Comparison of ENCODE assay signal across 1 cellular context in the genomic region with DNA sequence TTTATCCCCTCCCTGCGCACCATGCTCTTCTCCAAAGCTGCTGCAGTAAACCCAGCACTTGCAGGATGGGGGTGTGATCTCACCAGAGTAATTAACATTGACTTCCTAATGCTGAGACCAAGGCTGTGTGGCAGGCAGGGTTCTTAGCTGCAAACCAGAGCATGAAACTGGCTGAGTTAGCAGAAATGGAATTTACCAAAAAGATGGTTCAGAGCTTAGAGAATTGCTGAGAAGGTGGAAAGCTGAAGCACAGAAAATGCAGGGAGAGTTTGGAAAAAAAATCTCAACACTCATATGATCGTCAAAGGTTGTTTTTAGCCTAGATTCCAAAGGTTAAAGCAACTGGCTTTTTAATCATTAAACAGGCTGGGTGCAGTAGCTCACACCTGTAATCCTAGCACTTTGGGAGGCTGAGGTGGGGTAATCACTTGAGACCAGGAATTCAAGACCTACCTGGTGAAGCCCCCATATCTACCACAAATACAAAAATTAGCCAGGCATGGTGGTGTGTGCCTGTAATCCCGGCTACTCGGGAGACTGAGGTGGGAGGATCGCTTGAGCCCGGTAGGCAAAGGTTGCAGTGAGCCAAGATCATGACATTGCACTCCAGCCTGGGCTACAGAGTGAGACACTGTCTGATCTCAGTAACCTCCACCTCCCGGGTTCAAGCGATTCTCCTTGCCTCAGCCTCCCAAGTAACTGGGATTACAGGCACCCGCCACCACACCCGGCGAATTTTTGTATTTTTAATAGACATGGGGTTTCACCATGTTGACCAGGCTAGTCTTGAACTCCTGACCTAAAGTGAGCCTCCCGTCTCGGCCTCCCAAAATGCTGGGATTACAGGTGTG.
TF ChIP-seq lines count a peak whose summit lies in the region.

No MANE protein-coding gene starts in this region.

TF ChIP-seq in HepG2, 621 proteins besides CTCF, POLR2A, EP300 and RAD21 (continued from another document and continues in another):
- TF ChIP-seq, protein P1, sequence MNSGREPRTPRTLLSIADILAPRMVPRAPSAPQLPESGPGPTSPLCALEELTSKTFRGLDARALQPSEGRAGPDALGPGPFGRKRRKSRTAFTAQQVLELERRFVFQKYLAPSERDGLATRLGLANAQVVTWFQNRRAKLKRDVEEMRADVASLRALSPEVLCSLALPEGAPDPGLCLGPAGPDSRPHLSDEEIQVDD (CRISPR knock-in tag; IDR thresholded peaks at IDR 0.05; ENCODE audit: borderline replicate concordance), result no peak
- peak; percentile 38; the same call in 1 of the 2 replicates for TF ChIP-seq KMT2A (CRISPR knock-in tag; IDR thresholded peaks at IDR 0.05)
- no peak for TF ChIP-seq KDM1A (CRISPR knock-in tag; IDR thresholded peaks at IDR 0.05)
- TF ChIP-seq BRCA1 (CRISPR knock-in tag; IDR thresholded peaks at IDR 0.05), result no peak; the same call in 1 of the 2 replicates
- no peak for TF ChIP-seq FOSL1 (CRISPR knock-in tag; IDR thresholded peaks at IDR 0.05; ENCODE audit: borderline replicate concordance)
- no peak for TF ChIP-seq PHF20 (CRISPR knock-in tag; IDR thresholded peaks at IDR 0.05)
- TF ChIP-seq ZNF501 (CRISPR knock-in tag; IDR thresholded peaks at IDR 0.05), result peak; percentile 84
- TF ChIP-seq, protein P2, sequence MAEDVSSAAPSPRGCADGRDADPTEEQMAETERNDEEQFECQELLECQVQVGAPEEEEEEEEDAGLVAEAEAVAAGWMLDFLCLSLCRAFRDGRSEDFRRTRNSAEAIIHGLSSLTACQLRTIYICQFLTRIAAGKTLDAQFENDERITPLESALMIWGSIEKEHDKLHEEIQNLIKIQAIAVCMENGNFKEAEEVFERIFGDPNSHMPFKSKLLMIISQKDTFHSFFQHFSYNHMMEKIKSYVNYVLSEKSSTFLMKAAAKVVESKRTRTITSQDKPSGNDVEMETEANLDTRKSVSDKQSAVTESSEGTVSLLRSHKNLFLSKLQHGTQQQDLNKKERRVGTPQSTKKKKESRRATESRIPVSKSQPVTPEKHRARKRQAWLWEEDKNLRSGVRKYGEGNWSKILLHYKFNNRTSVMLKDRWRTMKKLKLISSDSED (CRISPR knock-in tag; IDR thresholded peaks at IDR 0.05), result no peak
- peak; percentile 58; the same call in 1 of the 2 replicates for TF ChIP-seq SRY (CRISPR knock-in tag; IDR thresholded peaks at IDR 0.05)
- TF ChIP-seq ZBTB21 (CRISPR knock-in tag; IDR thresholded peaks at IDR 0.05), result no peak
- TF ChIP-seq, protein P3, sequence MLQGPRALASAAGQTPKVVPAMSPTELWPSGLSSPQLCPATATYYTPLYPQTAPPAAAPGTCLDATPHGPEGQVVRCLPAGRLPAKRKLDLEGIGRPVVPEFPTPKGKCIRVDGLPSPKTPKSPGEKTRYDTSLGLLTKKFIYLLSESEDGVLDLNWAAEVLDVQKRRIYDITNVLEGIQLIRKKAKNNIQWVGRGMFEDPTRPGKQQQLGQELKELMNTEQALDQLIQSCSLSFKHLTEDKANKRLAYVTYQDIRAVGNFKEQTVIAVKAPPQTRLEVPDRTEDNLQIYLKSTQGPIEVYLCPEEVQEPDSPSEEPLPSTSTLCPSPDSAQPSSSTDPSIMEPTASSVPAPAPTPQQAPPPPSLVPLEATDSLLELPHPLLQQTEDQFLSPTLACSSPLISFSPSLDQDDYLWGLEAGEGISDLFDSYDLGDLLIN (CRISPR knock-in tag; IDR thresholded peaks at IDR 0.05; ENCODE audit: borderline replicate concordance), result no peak
- TF ChIP-seq HNRNPH1 (optimal IDR thresholded peaks at IDR 0.05; ENCODE audit: low read depth, low read length), result no peak
- TF ChIP-seq PHF8 (CRISPR knock-in tag; IDR thresholded peaks at IDR 0.05), result 0 out of 2 replicates have a peak, but pooled peaks have one; percentile 31
- no peak for TF ChIP-seq MYNN (CRISPR knock-in tag; IDR thresholded peaks at IDR 0.05; ENCODE audit: low read depth)
- TF ChIP-seq ZNF841 (CRISPR knock-in tag; IDR thresholded peaks at IDR 0.05; ENCODE audit: borderline replicate concordance), result no peak
- no peak for TF ChIP-seq ARHGAP35 (CRISPR knock-in tag; IDR thresholded peaks at IDR 0.05; ENCODE audit: borderline replicate concordance)
- no peak for TF ChIP-seq ZNF296 (CRISPR knock-in tag; conservative IDR thresholded peaks at IDR 0.05)
- no peak for TF ChIP-seq FOXP1 (IDR thresholded peaks at IDR 0.05)
- TF ChIP-seq FOXP1 (CRISPR knock-in tag; IDR thresholded peaks at IDR 0.05), result peak; percentile 44; the same call in 1 of the 2 replicates
- no peak; the same call in 1 of the 2 replicates for TF ChIP-seq ZFAT (CRISPR knock-in tag; conservative IDR thresholded peaks at IDR 0.05)
- TF ChIP-seq, protein P4, sequence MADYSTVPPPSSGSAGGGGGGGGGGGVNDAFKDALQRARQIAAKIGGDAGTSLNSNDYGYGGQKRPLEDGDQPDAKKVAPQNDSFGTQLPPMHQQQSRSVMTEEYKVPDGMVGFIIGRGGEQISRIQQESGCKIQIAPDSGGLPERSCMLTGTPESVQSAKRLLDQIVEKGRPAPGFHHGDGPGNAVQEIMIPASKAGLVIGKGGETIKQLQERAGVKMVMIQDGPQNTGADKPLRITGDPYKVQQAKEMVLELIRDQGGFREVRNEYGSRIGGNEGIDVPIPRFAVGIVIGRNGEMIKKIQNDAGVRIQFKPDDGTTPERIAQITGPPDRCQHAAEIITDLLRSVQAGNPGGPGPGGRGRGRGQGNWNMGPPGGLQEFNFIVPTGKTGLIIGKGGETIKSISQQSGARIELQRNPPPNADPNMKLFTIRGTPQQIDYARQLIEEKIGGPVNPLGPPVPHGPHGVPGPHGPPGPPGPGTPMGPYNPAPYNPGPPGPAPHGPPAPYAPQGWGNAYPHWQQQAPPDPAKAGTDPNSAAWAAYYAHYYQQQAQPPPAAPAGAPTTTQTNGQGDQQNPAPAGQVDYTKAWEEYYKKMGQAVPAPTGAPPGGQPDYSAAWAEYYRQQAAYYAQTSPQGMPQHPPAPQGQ (CRISPR knock-in tag; IDR thresholded peaks at IDR 0.05; ENCODE audit: borderline replicate concordance), result no peak
- no peak for TF ChIP-seq ZNF678 (CRISPR knock-in tag; IDR thresholded peaks at IDR 0.05)
- no peak for TF ChIP-seq BHLHE40 (IDR thresholded peaks at IDR 0.05; ENCODE audit: low read length)
- TF ChIP-seq HMG20B (CRISPR knock-in tag; conservative IDR thresholded peaks at IDR 0.05), result peak; percentile 37; the same call in 1 of the 2 replicates
- TF ChIP-seq ZNF672 (CRISPR knock-in tag; IDR thresholded peaks at IDR 0.05), result no peak
- 0 out of 2 replicates have a peak, but pooled peaks have one; percentile 69 for TF ChIP-seq ZNF616 (CRISPR knock-in tag; IDR thresholded peaks at IDR 0.05; ENCODE audit: low read depth)
- no peak for TF ChIP-seq ZFP36L2 (CRISPR knock-in tag; IDR thresholded peaks at IDR 0.05)
- no peak for TF ChIP-seq CREB1 (IDR thresholded peaks at IDR 0.05)
- TF ChIP-seq CREB1 (CRISPR knock-in tag; IDR thresholded peaks at IDR 0.05), result peak; percentile 71
- TF ChIP-seq, protein P5, sequence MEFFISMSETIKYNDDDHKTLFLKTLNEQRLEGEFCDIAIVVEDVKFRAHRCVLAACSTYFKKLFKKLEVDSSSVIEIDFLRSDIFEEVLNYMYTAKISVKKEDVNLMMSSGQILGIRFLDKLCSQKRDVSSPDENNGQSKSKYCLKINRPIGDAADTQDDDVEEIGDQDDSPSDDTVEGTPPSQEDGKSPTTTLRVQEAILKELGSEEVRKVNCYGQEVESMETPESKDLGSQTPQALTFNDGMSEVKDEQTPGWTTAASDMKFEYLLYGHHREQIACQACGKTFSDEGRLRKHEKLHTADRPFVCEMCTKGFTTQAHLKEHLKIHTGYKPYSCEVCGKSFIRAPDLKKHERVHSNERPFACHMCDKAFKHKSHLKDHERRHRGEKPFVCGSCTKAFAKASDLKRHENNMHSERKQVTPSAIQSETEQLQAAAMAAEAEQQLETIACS (CRISPR knock-in tag; IDR thresholded peaks at IDR 0.05), result 0 out of 2 replicates have a peak, but pooled peaks have one; percentile 40
- TF ChIP-seq, protein P6, sequence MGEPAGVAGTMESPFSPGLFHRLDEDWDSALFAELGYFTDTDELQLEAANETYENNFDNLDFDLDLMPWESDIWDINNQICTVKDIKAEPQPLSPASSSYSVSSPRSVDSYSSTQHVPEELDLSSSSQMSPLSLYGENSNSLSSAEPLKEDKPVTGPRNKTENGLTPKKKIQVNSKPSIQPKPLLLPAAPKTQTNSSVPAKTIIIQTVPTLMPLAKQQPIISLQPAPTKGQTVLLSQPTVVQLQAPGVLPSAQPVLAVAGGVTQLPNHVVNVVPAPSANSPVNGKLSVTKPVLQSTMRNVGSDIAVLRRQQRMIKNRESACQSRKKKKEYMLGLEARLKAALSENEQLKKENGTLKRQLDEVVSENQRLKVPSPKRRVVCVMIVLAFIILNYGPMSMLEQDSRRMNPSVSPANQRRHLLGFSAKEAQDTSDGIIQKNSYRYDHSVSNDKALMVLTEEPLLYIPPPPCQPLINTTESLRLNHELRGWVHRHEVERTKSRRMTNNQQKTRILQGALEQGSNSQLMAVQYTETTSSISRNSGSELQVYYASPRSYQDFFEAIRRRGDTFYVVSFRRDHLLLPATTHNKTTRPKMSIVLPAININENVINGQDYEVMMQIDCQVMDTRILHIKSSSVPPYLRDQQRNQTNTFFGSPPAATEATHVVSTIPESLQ (CRISPR knock-in tag; conservative IDR thresholded peaks at IDR 0.05), result no peak
- TF ChIP-seq, protein P7, sequence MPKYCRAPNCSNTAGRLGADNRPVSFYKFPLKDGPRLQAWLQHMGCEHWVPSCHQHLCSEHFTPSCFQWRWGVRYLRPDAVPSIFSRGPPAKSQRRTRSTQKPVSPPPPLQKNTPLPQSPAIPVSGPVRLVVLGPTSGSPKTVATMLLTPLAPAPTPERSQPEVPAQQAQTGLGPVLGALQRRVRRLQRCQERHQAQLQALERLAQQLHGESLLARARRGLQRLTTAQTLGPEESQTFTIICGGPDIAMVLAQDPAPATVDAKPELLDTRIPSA (CRISPR knock-in tag; IDR thresholded peaks at IDR 0.05; ENCODE audit: borderline replicate concordance), result peak; percentile 34; the same call in 1 of the 2 replicates
- peak; percentile 56; the same call in 1 of the 2 replicates for TF ChIP-seq CEBPG (CRISPR knock-in tag; IDR thresholded peaks at IDR 0.05)
- peak; percentile 23; the same call in 1 of the 2 replicates for TF ChIP-seq ZNF772 (CRISPR knock-in tag; IDR thresholded peaks at IDR 0.05)
- TF ChIP-seq NR3C1 (CRISPR knock-in tag; IDR thresholded peaks at IDR 0.05), result no peak
- TF ChIP-seq, protein P8, sequence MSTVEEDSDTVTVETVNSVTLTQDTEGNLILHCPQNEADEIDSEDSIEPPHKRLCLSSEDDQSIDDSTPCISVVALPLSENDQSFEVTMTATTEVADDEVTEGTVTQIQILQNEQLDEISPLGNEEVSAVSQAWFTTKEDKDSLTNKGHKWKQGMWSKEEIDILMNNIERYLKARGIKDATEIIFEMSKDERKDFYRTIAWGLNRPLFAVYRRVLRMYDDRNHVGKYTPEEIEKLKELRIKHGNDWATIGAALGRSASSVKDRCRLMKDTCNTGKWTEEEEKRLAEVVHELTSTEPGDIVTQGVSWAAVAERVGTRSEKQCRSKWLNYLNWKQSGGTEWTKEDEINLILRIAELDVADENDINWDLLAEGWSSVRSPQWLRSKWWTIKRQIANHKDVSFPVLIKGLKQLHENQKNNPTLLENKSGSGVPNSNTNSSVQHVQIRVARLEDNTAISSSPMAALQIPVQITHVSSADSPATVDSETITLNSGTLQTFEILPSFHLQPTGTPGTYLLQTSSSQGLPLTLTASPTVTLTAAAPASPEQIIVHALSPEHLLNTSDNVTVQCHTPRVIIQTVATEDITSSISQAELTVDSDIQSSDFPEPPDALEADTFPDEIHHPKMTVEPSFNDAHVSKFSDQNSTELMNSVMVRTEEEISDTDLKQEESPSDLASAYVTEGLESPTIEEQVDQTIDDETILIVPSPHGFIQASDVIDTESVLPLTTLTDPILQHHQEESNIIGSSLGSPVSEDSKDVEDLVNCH (CRISPR knock-in tag; IDR thresholded peaks at IDR 0.05), result no peak
- TF ChIP-seq, protein P9, sequence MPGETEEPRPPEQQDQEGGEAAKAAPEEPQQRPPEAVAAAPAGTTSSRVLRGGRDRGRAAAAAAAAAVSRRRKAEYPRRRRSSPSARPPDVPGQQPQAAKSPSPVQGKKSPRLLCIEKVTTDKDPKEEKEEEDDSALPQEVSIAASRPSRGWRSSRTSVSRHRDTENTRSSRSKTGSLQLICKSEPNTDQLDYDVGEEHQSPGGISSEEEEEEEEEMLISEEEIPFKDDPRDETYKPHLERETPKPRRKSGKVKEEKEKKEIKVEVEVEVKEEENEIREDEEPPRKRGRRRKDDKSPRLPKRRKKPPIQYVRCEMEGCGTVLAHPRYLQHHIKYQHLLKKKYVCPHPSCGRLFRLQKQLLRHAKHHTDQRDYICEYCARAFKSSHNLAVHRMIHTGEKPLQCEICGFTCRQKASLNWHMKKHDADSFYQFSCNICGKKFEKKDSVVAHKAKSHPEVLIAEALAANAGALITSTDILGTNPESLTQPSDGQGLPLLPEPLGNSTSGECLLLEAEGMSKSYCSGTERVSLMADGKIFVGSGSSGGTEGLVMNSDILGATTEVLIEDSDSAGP (CRISPR knock-in tag; IDR thresholded peaks at IDR 0.05; ENCODE audit: borderline replicate concordance), result no peak; the same call in 1 of the 2 replicates
- TF ChIP-seq TOE1 (CRISPR knock-in tag; IDR thresholded peaks at IDR 0.05), result no peak
- TF ChIP-seq PTBP1 (IDR thresholded peaks at IDR 0.05; ENCODE audit: low read depth, low read length, poor library complexity, severe bottlenecking), result no peak
- no peak for TF ChIP-seq RBAK (CRISPR knock-in tag; IDR thresholded peaks at IDR 0.05)
- TF ChIP-seq ZNF720 (CRISPR knock-in tag; IDR thresholded peaks at IDR 0.05), result no peak
- TF ChIP-seq ZFP62 (CRISPR knock-in tag; IDR thresholded peaks at IDR 0.05), result 0 out of 2 replicates have a peak, but pooled peaks have one; percentile 56
- TF ChIP-seq, protein P10, sequence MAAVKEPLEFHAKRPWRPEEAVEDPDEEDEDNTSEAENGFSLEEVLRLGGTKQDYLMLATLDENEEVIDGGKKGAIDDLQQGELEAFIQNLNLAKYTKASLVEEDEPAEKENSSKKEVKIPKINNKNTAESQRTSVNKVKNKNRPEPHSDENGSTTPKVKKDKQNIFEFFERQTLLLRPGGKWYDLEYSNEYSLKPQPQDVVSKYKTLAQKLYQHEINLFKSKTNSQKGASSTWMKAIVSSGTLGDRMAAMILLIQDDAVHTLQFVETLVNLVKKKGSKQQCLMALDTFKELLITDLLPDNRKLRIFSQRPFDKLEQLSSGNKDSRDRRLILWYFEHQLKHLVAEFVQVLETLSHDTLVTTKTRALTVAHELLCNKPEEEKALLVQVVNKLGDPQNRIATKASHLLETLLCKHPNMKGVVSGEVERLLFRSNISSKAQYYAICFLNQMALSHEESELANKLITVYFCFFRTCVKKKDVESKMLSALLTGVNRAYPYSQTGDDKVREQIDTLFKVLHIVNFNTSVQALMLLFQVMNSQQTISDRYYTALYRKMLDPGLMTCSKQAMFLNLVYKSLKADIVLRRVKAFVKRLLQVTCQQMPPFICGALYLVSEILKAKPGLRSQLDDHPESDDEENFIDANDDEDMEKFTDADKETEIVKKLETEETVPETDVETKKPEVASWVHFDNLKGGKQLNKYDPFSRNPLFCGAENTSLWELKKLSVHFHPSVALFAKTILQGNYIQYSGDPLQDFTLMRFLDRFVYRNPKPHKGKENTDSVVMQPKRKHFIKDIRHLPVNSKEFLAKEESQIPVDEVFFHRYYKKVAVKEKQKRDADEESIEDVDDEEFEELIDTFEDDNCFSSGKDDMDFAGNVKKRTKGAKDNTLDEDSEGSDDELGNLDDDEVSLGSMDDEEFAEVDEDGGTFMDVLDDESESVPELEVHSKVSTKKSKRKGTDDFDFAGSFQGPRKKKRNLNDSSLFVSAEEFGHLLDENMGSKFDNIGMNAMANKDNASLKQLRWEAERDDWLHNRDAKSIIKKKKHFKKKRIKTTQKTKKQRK (IDR thresholded peaks at IDR 0.05; ENCODE audit: low read length), result no peak
- no peak for TF ChIP-seq KLF6 (CRISPR knock-in tag; IDR thresholded peaks at IDR 0.05)
- no peak for TF ChIP-seq PHB2 (IDR thresholded peaks at IDR 0.05; ENCODE audit: partially characterized antibody)
- no peak for TF ChIP-seq NBN (conservative IDR thresholded peaks at IDR 0.05)
- 0 out of 2 replicates have a peak, but pooled peaks have one; percentile 55 for TF ChIP-seq ZNF747 (CRISPR knock-in tag; IDR thresholded peaks at IDR 0.05; ENCODE audit: borderline replicate concordance)
